In genomic region chr10:93917064-93917391, GRCh38 we compare ENCODE assay signal across 16 cellular contexts. TPM values are rescaled to one million over a fixed set of nuclear protein-coding genes. Genes with fewer than 3 reads are reported as not detected.
A peak's percentile ranks its signal among the peaks of the same experiment; 100 is the strongest.
DNase-seq lines count a peak whose midpoint lies in the region; ATAC-seq and TF ChIP-seq lines count a peak whose summit lies in the region.
"Had no signal": no experiment of that assay in that cellular context is flagged by ENCODE, and none has a peak within 500 bp of the region (broad histone marks: within the 10 kb centered on the region; RNA-seq: fewer than 3 reads in every experiment).

No MANE protein-coding gene starts in this region.

- no peaks in the 10 kb centered on the region for H3K9me2 ChIP-seq in SK-N-SH
- no peaks in the 10 kb centered on the region for H3K9me2 ChIP-seq in Karpas-422 (replicated peaks; ENCODE audit: insufficient read depth, low read length)

- peaks cover 0 to 3% of the 10 kb centered on the region in 2 experiments; a peak in 1 of 4 replicates for H3K4me1 ChIP-seq in SK-N-SH (ENCODE audit: control insufficient read depth in 1 of 2, insufficient read depth in 2 of 2, low read depth in 1 of 2, low read length in 1 of 2)
- H3K4me1 ChIP-seq in muscle layer of duodenum (ENCODE audit: control insufficient read depth in 1 of 2, insufficient read depth in 2 of 2, low read length in 2 of 2), result no peaks in the 10 kb centered on the region
- H3K4me1 ChIP-seq in upper lobe of left lung, result no peaks in the 10 kb centered on the region
- H3K4me1 ChIP-seq in Karpas-422 (ENCODE audit: low read length), result no peaks in the 10 kb centered on the region
- H3K4me1 ChIP-seq: suprapubic skin had no signal

- H3K27ac ChIP-seq in SK-N-SH (ENCODE audit: low read depth in 2 of 2, low read length in 1 of 2) (no peak overlapping the region), muscle layer of duodenum (ENCODE audit: low read length) (no peak overlapping the region), upper lobe of left lung (no peak overlapping the region), Karpas-422 (ENCODE audit: low read length) (no peak overlapping the region)
- H3K27ac ChIP-seq: C4-2B, SK-N-MC, suprapubic skin had no signal

- intact Hi-C loops in left ventricle myocardium superior (cut with micrococcal nuclease), result loop anchor here (2.0 to 10.0 kb wide), 2 partner anchors 318 to 404 kb away; no protein-coding TSS in a partner anchor

- no peak overlapping the region for H3K4me3 ChIP-seq in SK-N-SH (ENCODE audit: low read depth in 2 of 2, low read length in 1 of 2)
- peak overlapping the region; percentile 23 for H3K4me3 ChIP-seq in muscle layer of duodenum (ENCODE audit: low read depth in 1 of 2, low read length in 2 of 2)
- H3K4me3 ChIP-seq in upper lobe of left lung, result no peak overlapping the region
- H3K4me3 ChIP-seq in Karpas-422 (ENCODE audit: low read length), result no peak overlapping the region
- H3K4me3 ChIP-seq: SK-N-MC, suprapubic skin had no signal

- CTCF ChIA-PET in SK-N-SH (lab: Yijun Ruan, JAX), result interaction anchor here (0.6 to 3.3 kb wide), 54 partner anchors 8 to 532 kb away, joined by 3 to 118 read pairs (median 4); partner anchors contain the start of genes NOC3L, PLCE1 and SLC35G1

- no peaks in the 10 kb centered on the region for H3F3A ChIP-seq in SK-N-SH (replicated peaks; ENCODE audit: insufficient read depth)

- peaks cover 0 to 6% of the 10 kb centered on the region in 2 experiments for H3K36me3 ChIP-seq in SK-N-SH (replicated peaks in 1 of 2; ENCODE audit: control insufficient read depth in 1 of 2, insufficient read depth in 2 of 2, low read length in 1 of 2)
- H3K36me3 ChIP-seq in muscle layer of duodenum (ENCODE audit: control insufficient read depth in 1 of 2, insufficient read depth in 2 of 2, low read length in 2 of 2), result no peaks in the 10 kb centered on the region
- no peaks in the 10 kb centered on the region for H3K36me3 ChIP-seq in upper lobe of left lung
- no peaks in the 10 kb centered on the region for H3K36me3 ChIP-seq in Karpas-422 (ENCODE audit: insufficient read depth, low read length)
- H3K36me3 ChIP-seq: suprapubic skin had no signal

- TF ChIP-seq CTCF in SK-N-SH (IDR thresholded peaks at IDR 0.05) (no peak), upper lobe of left lung (IDR thresholded peaks at IDR 0.05) (no peak)

- H2AFZ ChIP-seq in SK-N-SH (ENCODE audit: low read depth) (no peak overlapping the region), Karpas-422 (ENCODE audit: low read length) (no peak overlapping the region)

- TF ChIP-seq EP300 in SK-N-SH (IDR thresholded peaks at IDR 0.05; ENCODE audit: borderline replicate concordance in 1 of 2, low read depth in 1 of 2, low read length in 1 of 2) (no peak), upper lobe of left lung (IDR thresholded peaks at IDR 0.05) (no peak)

- POLR2A ChIA-PET in SK-N-SH (lab: Yijun Ruan, JAX), result interaction anchor here (1.3 kb wide), 1 partner anchor 403 kb away, joined by 6 read pairs; no protein-coding TSS in a partner anchor

- H3K9me3 ChIP-seq in SK-N-SH, result no peaks in the 10 kb centered on the region
- H3K9me3 ChIP-seq in muscle layer of duodenum (ENCODE audit: control insufficient read depth in 1 of 2, low read length in 2 of 2), result no peaks in the 10 kb centered on the region
- no peaks in the 10 kb centered on the region for H3K9me3 ChIP-seq in upper lobe of left lung
- no peaks in the 10 kb centered on the region for H3K9me3 ChIP-seq in Karpas-422 (ENCODE audit: low read length)
- H3K9me3 ChIP-seq: suprapubic skin had no signal

- 94% methylated on average over 10 of the region's 10 CpGs for WGBS in SK-N-SH (ENCODE audit: low lambda C conversion rate)
- 65 to 67% methylated on average over 10 of the region's 10 CpGs for WGBS in upper lobe of left lung, 2 donors

- TF ChIP-seq RAD21 in SK-N-SH (IDR thresholded peaks at IDR 0.05; ENCODE audit: low read length), result no peak

- H3K4me2 ChIP-seq in SK-N-SH (no peak overlapping the region), Karpas-422 (ENCODE audit: low read depth, low read length, poor library complexity, severe bottlenecking) (no peak overlapping the region)

- ATAC-seq in SK-N-SH treated with all-trans-retinoic acid at 6 μM for 48 hours (peak; percentile 19; the same call in 2 of the 3 replicates), left ventricle myocardium superior (peak; percentile 38), upper lobe of left lung (ENCODE audit: low FRiP score in 2 of 2) (peak; percentile 44 to 58)

- DNase-seq in SK-N-SH (no peak), left ventricle myocardium superior (no peak), upper lobe of left lung (no peak), Karpas-422 (no peak), NCI-H1436 (lab: John Stamatoyannopoulos, UW) (no peak)
- DNase-seq in activated effector memory CD4-positive, alpha-beta T cell treated with anti-CD3 and anti-CD28 coated beads, Interleukin-2, amount 50 U/mL, for 16 hours, result no peak
- DNase-seq: 8988T; activated CD4-positive, alpha-beta T cell treated with anti-CD3 and anti-CD28 coated beads, Interleukin-2, amount 10 ng/mL, durations not matched to agents 7 days and 5 days; activated T-cell treated with anti-CD3 and anti-CD28 coated beads for 4 hours; NCI-H187; NCI-H510A had no signal

- H3K27me3 ChIP-seq in SK-N-SH (ENCODE audit: insufficient read depth), result no peaks in the 10 kb centered on the region
- H3K27me3 ChIP-seq in muscle layer of duodenum (ENCODE audit: low read depth, low read length), result no peaks in the 10 kb centered on the region
- no peaks in the 10 kb centered on the region for H3K27me3 ChIP-seq in upper lobe of left lung
- no peaks in the 10 kb centered on the region for H3K27me3 ChIP-seq in Karpas-422 (ENCODE audit: low read length)
- H3K27me3 ChIP-seq: suprapubic skin had no signal

- no peak for TF ChIP-seq POLR2A in upper lobe of left lung (IDR thresholded peaks at IDR 0.05)

- H3K79me2 ChIP-seq in SK-N-SH (ENCODE audit: insufficient read depth), result no peaks in the 10 kb centered on the region
- H3K79me2 ChIP-seq in Karpas-422 (ENCODE audit: low read length), result no peaks in the 10 kb centered on the region

- H3K9ac ChIP-seq in SK-N-SH, result no peak overlapping the region
- H3K9ac ChIP-seq in Karpas-422 (ENCODE audit: low read length), result no peak overlapping the region

- H4K20me1 ChIP-seq in SK-N-SH (ENCODE audit: insufficient read depth) (no peaks in the 10 kb centered on the region), Karpas-422 (ENCODE audit: insufficient read depth, low read depth, low read length) (no peaks in the 10 kb centered on the region)

TF ChIP-seq in SK-N-SH treated with all-trans-retinoic acid at 6 μM for 48 hours, 23 proteins besides CTCF, POLR2A, EP300 and RAD21 (continues in another document):
- no peak for TF ChIP-seq GLIS3 (CRISPR knock-in tag; IDR thresholded peaks at IDR 0.05)
- no peak for TF ChIP-seq ZNF8 (CRISPR knock-in tag; IDR thresholded peaks at IDR 0.05)
- TF ChIP-seq ESRRG (CRISPR knock-in tag; IDR thresholded peaks at IDR 0.05), result no peak
- no peak for TF ChIP-seq ARNTL (CRISPR knock-in tag; IDR thresholded peaks at IDR 0.05; ENCODE audit: borderline replicate concordance, low read depth)
- TF ChIP-seq POU6F1 (CRISPR knock-in tag; IDR thresholded peaks at IDR 0.05; ENCODE audit: borderline replicate concordance, low read depth), result no peak
- TF ChIP-seq ISL1 (CRISPR knock-in tag; IDR thresholded peaks at IDR 0.05), result no peak
- no peak for TF ChIP-seq RARB (CRISPR knock-in tag; IDR thresholded peaks at IDR 0.05)
- no peak for TF ChIP-seq BACH2 (CRISPR knock-in tag; IDR thresholded peaks at IDR 0.05; ENCODE audit: borderline replicate concordance)
- TF ChIP-seq CSDC2 (CRISPR knock-in tag; IDR thresholded peaks at IDR 0.05), result no peak

TF ChIP-seq in SK-N-SH, 30 proteins besides CTCF, POLR2A, EP300 and RAD21:
- TF ChIP-seq RXRA (IDR thresholded peaks at IDR 0.05; ENCODE audit: borderline replicate concordance, low read depth), result no peak
- no peak for TF ChIP-seq EZH2phosphoT487 (IDR thresholded peaks at IDR 0.05; ENCODE audit: borderline replicate concordance, low read depth)
- TF ChIP-seq TCF12 (IDR thresholded peaks at IDR 0.05), result no peak

RNA-seq across cellular contexts. Expression of gene SLC35G1, which starts 23.2 kb away (rescaled TPM):
- 5.1 and 7.3 TPM in 2 replicates for polyA plus RNA-seq in SK-N-SH (2012; rRNA removed)
- 7.1 and 7.2 TPM in 2 replicates for polyA plus RNA-seq in SK-N-SH (2012; cell fraction: cytosol; rRNA removed)
- polyA plus RNA-seq in SK-N-SH (2012; cell fraction: nucleus; rRNA removed), result 6.9 and 7.4 TPM in 2 replicates
- total RNA-seq in left ventricle myocardium superior (2.7 TPM), upper lobe of left lung (10 to 100 TPM in 1 of 6 donors, 1 to 10 TPM in 5; 2.4 to 10.5 (median 3.2) TPM)
- total RNA-seq in Karpas-422 (2014; rRNA removed; shearing (Covaris generic); ENCODE audit: low replicate concordance), result 1.5 and 2.1 TPM in 2 replicates

Comparison
In these comparisons a context has a peak if more than half of its experiments do, and no peak if none do; other contexts are left out.
1. H3K4me3 ChIP-seq: peak in muscle layer of duodenum (2 of 2); none in SK-N-SH (0 of 2), upper lobe of left lung (0 of 4) and Karpas-422 (single experiment).
2. Peak in every context shown above with its lines, with median percentiles within 50 percentile points of each other: ATAC-seq.